10 cellular contexts compared by ENCODE assay signal in genomic region chr10:14560794-14561765, GRCh38.
A peak's percentile ranks its signal among the peaks of the same experiment; 100 is the strongest.
DNase-seq lines count a peak whose midpoint lies in the region; ATAC-seq, FAIRE-seq and TF ChIP-seq lines count a peak whose summit lies in the region.
"Had no signal": no experiment of that assay in that cellular context is flagged by ENCODE, and none has a peak within 500 bp of the region (broad histone marks: within the 10 kb centered on the region; RNA-seq: fewer than 3 reads in every experiment).

No MANE protein-coding gene starts in this region.

- peak overlapping the region; percentile 56 for H3K4me3 Mint-ChIP-seq in activated B cell treated with CpG ODN at 0.5 μM for 24 hours

- H3K4me1 ChIP-seq in subcutaneous abdominal adipose tissue (ENCODE audit: control insufficient read depth in 5 of 5, insufficient read depth in 5 of 5, low read length in 5 of 5), result peaks cover 4 to 61% (median 51%) of the 10 kb centered on the region in 5 donors

- peak overlapping the region; percentile 72 for H3K27ac Mint-ChIP-seq in activated B cell treated with CpG ODN at 0.5 μM for 24 hours

- H3K27ac ChIP-seq in subcutaneous abdominal adipose tissue (ENCODE audit: low read depth, low read length), result peak overlapping the region; percentile 81

- POLR2A ChIA-PET in activated B cell treated with CpG ODN at 0.5 μM for 24 hours (lab: Charles Lee), result interaction anchor here (1.0 kb wide), 1 partner anchor 27 kb away, joined by 5 read pairs; no protein-coding TSS in a partner anchor

- H3K4me1 Mint-ChIP-seq in activated B cell treated with CpG ODN at 0.5 μM for 24 hours, result peaks cover 98% of the 10 kb centered on the region

- no peaks in the 10 kb centered on the region for H3K27me3 Mint-ChIP-seq in activated B cell treated with CpG ODN at 0.5 μM for 24 hours

- peaks cover 43% of the 10 kb centered on the region for H3K36me3 Mint-ChIP-seq in activated B cell treated with CpG ODN at 0.5 μM for 24 hours (ENCODE audit: low read depth)

- intact Hi-C loops in activated B cell treated with CpG ODN at 0.5 μM for 24 hours (cut with micrococcal nuclease), result loop anchor here (1.0 to 5.0 kb wide), 3 partner anchors 41 to 276 kb away; partner anchors contain the start of genes CDNF, HSPA14 and MSANTD7

- H3K27me3 ChIP-seq in subcutaneous abdominal adipose tissue (ENCODE audit: control insufficient read depth in 5 of 5, insufficient read depth in 4 of 5, low read length in 5 of 5), result no peaks in the 10 kb centered on the region

- DNase-seq in activated T-cell treated with anti-CD3 and anti-CD28 coated beads, Interleukin-2, amount 50 U/mL, for 1 hour, result peak; percentile 41
- DNase-seq in activated T-cell treated with anti-CD3 and anti-CD28 coated beads for 4 hours (no peak), activated B cell treated with CpG ODN at 0.5 μM for 24 hours (no peak), globus pallidus (ENCODE audit: low spot score) (peak; percentile 81), mucosa of gallbladder (ENCODE audit: low spot score) (no peak), GM19239 (ENCODE audit: insufficient read length, low spot score) (no peak)
- DNase-seq: GOT3, NCI-H446 treated with DMSO at 0.1 percent for 48 hours had no signal

- ATAC-seq in activated B cell treated with CpG ODN at 0.5 μM for 24 hours (ENCODE audit: low read depth), result peak; percentile 13
- no peak for ATAC-seq in GM18873 (IDR thresholded peaks at IDR 0.05; ENCODE audit: low FRiP score, unreplicated experiment)

- no peak overlapping the region for H3K4me3 ChIP-seq in subcutaneous abdominal adipose tissue (ENCODE audit: low read depth in 1 of 5, low read length in 5 of 5)

- no peaks in the 10 kb centered on the region for H3K9me3 Mint-ChIP-seq in activated B cell treated with CpG ODN at 0.5 μM for 24 hours

- peaks cover 0 to 2% (median 0%) of the 10 kb centered on the region in 5 donors for H3K36me3 ChIP-seq in subcutaneous abdominal adipose tissue (ENCODE audit: control insufficient read depth in 5 of 5, insufficient read depth in 5 of 5, low read length in 5 of 5)

- peaks cover 0 to under 1% (median 0%) of the 10 kb centered on the region in 5 donors for H3K9me3 ChIP-seq in subcutaneous abdominal adipose tissue (ENCODE audit: control insufficient read depth in 5 of 5, low read length in 5 of 5)

- TF ChIP-seq CTCF in activated B cell treated with CpG ODN at 0.5 μM for 24 hours (IDR thresholded peaks at IDR 0.05), result no peak

- H3K9ac ChIP-seq in subcutaneous abdominal adipose tissue (ENCODE audit: low read length in 5 of 5), result no peak overlapping the region

- CTCF ChIA-PET in activated B cell treated with CpG ODN at 0.5 μM for 24 hours (lab: Charles Lee), result no interaction called here

- FAIRE-seq in GM19239 (lab: Jason Lieb, UNC), result no peak

Comparison
In these comparisons a context has a peak if more than half of its experiments do, and no peak if none do; other contexts are left out.
1. DNase-seq: peak in activated T-cell treated with anti-CD3 and anti-CD28 coated beads, Interleukin-2, amount 50 U/mL, for 1 hour (single experiment) and globus pallidus (single experiment); none in activated T-cell treated with anti-CD3 and anti-CD28 coated beads for 4 hours (single experiment), activated B cell treated with CpG ODN at 0.5 μM for 24 hours (single experiment), mucosa of gallbladder (single experiment) and GM19239 (single experiment).